In genomic region chr17:60383379-60383778, GRCh38 we compare ENCODE assay signal across 1 cellular context.
TF ChIP-seq lines count a peak whose summit lies in the region.

No MANE protein-coding gene starts in this region.

TF ChIP-seq in GM23338, 12 proteins besides CTCF, POLR2A, EP300 and RAD21 (continued from another document):
- TF ChIP-seq ZNF462 (CRISPR knock-in tag; IDR thresholded peaks at IDR 0.05), result no peak
- TF ChIP-seq STAT1 (IDR thresholded peaks at IDR 0.05; ENCODE audit: unreplicated experiment), result no peak
- TF ChIP-seq POLR2AphosphoS5 (IDR thresholded peaks at IDR 0.05; ENCODE audit: low read depth), result no peak
- TF ChIP-seq JUNB (IDR thresholded peaks at IDR 0.05; ENCODE audit: unreplicated experiment), result no peak
- no peak for TF ChIP-seq EZH2 (IDR thresholded peaks at IDR 0.05; ENCODE audit: low read depth, unreplicated experiment)
- TF ChIP-seq ZNF331 (CRISPR knock-in tag; IDR thresholded peaks at IDR 0.05; ENCODE audit: low read depth), result no peak
- TF ChIP-seq, protein P1, sequence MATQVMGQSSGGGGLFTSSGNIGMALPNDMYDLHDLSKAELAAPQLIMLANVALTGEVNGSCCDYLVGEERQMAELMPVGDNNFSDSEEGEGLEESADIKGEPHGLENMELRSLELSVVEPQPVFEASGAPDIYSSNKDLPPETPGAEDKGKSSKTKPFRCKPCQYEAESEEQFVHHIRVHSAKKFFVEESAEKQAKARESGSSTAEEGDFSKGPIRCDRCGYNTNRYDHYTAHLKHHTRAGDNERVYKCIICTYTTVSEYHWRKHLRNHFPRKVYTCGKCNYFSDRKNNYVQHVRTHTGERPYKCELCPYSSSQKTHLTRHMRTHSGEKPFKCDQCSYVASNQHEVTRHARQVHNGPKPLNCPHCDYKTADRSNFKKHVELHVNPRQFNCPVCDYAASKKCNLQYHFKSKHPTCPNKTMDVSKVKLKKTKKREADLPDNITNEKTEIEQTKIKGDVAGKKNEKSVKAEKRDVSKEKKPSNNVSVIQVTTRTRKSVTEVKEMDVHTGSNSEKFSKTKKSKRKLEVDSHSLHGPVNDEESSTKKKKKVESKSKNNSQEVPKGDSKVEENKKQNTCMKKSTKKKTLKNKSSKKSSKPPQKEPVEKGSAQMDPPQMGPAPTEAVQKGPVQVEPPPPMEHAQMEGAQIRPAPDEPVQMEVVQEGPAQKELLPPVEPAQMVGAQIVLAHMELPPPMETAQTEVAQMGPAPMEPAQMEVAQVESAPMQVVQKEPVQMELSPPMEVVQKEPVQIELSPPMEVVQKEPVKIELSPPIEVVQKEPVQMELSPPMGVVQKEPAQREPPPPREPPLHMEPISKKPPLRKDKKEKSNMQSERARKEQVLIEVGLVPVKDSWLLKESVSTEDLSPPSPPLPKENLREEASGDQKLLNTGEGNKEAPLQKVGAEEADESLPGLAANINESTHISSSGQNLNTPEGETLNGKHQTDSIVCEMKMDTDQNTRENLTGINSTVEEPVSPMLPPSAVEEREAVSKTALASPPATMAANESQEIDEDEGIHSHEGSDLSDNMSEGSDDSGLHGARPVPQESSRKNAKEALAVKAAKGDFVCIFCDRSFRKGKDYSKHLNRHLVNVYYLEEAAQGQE (IDR thresholded peaks at IDR 0.05; ENCODE audit: unreplicated experiment), result no peak
- no peak for TF ChIP-seq NANOG (IDR thresholded peaks at IDR 0.05; ENCODE audit: borderline replicate concordance)
- TF ChIP-seq CREB1 (CRISPR knock-in tag; IDR thresholded peaks at IDR 0.05; ENCODE audit: low read depth), result no peak
